ENCODE assay signal across 24 cellular contexts in genomic region chr4:143597271-143597670, GRCh38.
"Had no signal": no experiment of that assay in that cellular context is flagged by ENCODE, and none has a peak within 500 bp of the region (broad histone marks: within the 10 kb centered on the region; RNA-seq: fewer than 3 reads in every experiment).

No MANE protein-coding gene starts in this region.

- ATAC-seq: effector memory CD8-positive, alpha-beta T cell; esophagus mucosa; foreskin keratinocyte; gastrocnemius medialis; gastroesophageal sphincter; heart left ventricle; heart right ventricle had no signal

- DNase-seq: colonic mucosa; cortex of kidney; dermis blood vessel endothelial cell; dorsolateral prefrontal cortex; effector CD4-positive, alpha-beta T cell; effector CD8-positive, alpha-beta T cell; effector memory CD4-positive, alpha-beta T cell; effector memory CD8-positive, alpha-beta T cell; endodermal cell; erythroblast; esophagus squamous epithelium; foreskin fibroblast; foreskin keratinocyte; foreskin melanocyte; gastrocnemius medialis; glutamatergic neuron; head of caudate nucleus; heart left ventricle; heart right ventricle had no signal

- H3K4me3 ChIP-seq: colonic mucosa, coronary artery, dorsolateral prefrontal cortex, esophagus muscularis mucosa, esophagus squamous epithelium, gastrocnemius medialis, gastroesophageal sphincter, heart left ventricle, heart right ventricle, hepatocyte had no signal
